In the genomic region with DNA sequence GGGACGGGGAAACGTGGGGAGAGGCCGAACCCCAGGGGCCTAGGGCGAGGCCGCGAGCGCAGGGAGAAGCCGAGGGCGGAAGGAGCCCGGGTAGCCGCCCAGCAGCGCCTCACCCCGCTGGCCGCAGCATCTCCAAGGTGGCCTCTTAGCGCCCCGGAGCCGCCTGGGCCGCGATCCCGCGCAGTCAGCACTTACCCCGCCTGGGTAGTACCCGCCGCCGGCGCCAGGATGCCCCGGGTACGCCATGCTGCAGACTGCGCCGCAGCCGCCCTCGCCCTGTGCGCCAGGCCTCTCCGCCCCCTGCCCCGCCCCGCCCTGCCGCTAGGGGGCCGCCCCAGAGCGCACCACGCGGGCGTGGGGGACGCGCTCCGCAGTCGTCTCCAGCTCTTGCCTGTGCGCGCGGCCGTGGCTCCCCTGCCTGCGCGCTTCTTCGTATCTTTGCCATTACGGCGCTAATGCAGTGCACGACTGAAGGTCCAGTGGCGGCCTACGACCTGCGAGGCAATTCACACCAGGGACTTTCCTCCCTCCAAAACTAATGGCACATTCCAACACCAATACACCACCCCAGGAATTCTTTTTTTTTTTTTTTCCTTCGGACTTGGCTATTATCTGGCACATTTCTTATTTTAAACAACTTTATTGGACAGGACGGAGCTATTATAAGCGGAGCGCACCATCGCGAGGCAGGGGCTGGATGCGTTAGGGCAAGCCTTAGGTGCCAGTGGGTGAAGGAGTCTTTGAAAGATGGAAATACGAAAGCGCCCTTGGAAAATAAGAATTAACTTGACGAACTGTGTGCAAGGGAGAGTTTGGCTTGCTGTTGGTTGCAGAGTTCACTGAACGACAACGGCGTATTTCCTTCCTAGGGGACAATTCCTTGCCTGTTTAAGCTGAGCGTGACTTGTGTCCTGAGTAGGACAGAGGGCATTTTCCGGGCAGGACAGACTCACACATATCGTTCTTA, we compare ENCODE assay signal across 8 cellular contexts. TPM values are rescaled to one million over a fixed set of nuclear protein-coding genes. Genes with fewer than 3 reads are reported as not detected.
DNase-seq lines count a peak whose midpoint lies in the region; ATAC-seq, FAIRE-seq and TF ChIP-seq lines count a peak whose summit lies in the region.

A gene with protein sequence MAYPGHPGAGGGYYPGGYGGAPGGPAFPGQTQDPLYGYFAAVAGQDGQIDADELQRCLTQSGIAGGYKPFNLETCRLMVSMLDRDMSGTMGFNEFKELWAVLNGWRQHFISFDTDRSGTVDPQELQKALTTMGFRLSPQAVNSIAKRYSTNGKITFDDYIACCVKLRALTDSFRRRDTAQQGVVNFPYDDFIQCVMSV (minus strand): TSS at position 258 of the 967 bp plus-strand sequence. CDS start 12 bp downstream, at position 246.

- H3K4me3 ChIP-seq in left ventricle myocardium inferior, result peak within 1 kb of the TSS; percentile 100

- in situ Hi-C loops in GM13976 (cut with MboI; ENCODE audit: low sequenced_read_pairs, unreplicated experiment), result no loop called here

- DNase-seq in GM13976 (ENCODE audit: low spot score) (peak; percentile 90), NCI-H128 (lab: John Stamatoyannopoulos, UW; ENCODE audit: unreplicated experiment) (peak; percentile 61), amniotic epithelial cell (ENCODE audit: low read depth) (peak; percentile 71), left ventricle myocardium inferior (peak; percentile 88), pulmonary artery endothelial cell (ENCODE audit: low read depth, low spot score) (peak; percentile 59), urothelium cell line (ENCODE audit: low spot score) (peak; percentile 98)

- H3K4me1 ChIP-seq in left ventricle myocardium inferior, result peaks cover 46% of the 10 kb centered on the region

- no peaks in the 10 kb centered on the region for H3K9me3 ChIP-seq in left ventricle myocardium inferior (replicated peaks)

- ATAC-seq in HG02763 (IDR thresholded peaks at IDR 0.05; ENCODE audit: unreplicated experiment), result peak; percentile 67

- peak; percentile 99 for FAIRE-seq in urothelium cell line (lab: Jason Lieb, UNC)

- no peak for TF ChIP-seq CTCF in GM13976 (IDR thresholded peaks at IDR 0.05; ENCODE audit: borderline replicate concordance, control extremely low read depth, extremely low read depth, insufficient read depth, missing control alignments)
- peak; percentile 95 for TF ChIP-seq CTCF in left ventricle myocardium inferior (IDR thresholded peaks at IDR 0.05; ENCODE audit: borderline replicate concordance)

- peaks cover 20% of the 10 kb centered on the region for H3K36me3 ChIP-seq in left ventricle myocardium inferior

- no peaks in the 10 kb centered on the region for H3K27me3 ChIP-seq in left ventricle myocardium inferior (ENCODE audit: low read depth)

- intact Hi-C loops in T-helper 1 cell treated with Interleukin-12 subunit alpha and Interleukin-12 subunit beta and Interleukin-4 antibody, amounts not matched to agents 30 ng/mL and 1 ng/mL, for 36 hours (cut with micrococcal nuclease), result loop anchor here (1.0 to 10.0 kb wide), 9 partner anchors 288 to 1065 kb away; a partner anchor contains a TSS
- intact Hi-C loops in left ventricle myocardium inferior (cut with micrococcal nuclease), result no loop called here

- peak within 1 kb of the TSS; percentile 97 for H3K27ac ChIP-seq in left ventricle myocardium inferior (replicated peaks)

RNA-seq across cellular contexts. Expression of the gene that starts here (rescaled TPM):
- total RNA-seq in T-helper 1 cell treated with Interleukin-12 subunit alpha and Interleukin-12 subunit beta and Interleukin-4 antibody, amounts not matched to agents 30 ng/mL and 1 ng/mL, for 36 hours, result 122 and 123 TPM in 2 replicates
- total RNA-seq in left ventricle myocardium inferior, result 76.1 TPM
- 201 and 214 TPM in 2 replicates for total RNA-seq in pulmonary artery endothelial cell

Comparison
In these comparisons a context has a peak if more than half of its experiments do, and no peak if none do; other contexts are left out.
1. Peak in every context shown above with its lines: DNase-seq, ATAC-seq, H3K4me3 ChIP-seq and H3K27ac ChIP-seq.